ENCODE assay signal across 10 cellular contexts in the genomic region with DNA sequence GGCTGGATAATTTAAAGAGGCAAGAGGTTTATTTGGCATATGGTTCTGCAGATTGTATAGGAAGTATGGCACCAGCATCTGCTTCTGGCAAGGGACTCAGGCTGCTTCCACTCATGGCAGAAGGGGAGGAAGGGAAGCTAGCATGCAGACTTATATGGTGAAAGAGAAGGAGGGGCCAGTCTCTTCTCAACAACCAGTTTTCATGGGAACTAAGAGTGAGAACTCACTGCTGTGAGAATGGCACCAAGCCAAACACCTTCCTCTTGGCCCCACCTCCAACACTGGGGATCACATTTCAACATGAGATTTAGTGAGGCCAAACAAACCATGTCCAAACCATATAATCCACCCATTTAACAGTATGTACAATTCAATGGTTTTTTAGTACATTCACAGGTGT.
DNase-seq lines count a peak whose midpoint lies in the region; ATAC-seq lines count a peak whose summit lies in the region.
"Had no signal": no experiment of that assay in that cellular context is flagged by ENCODE, and none has a peak within 500 bp of the region (broad histone marks: within the 10 kb centered on the region; RNA-seq: fewer than 3 reads in every experiment).

No MANE protein-coding gene starts in this region.

- DNase-seq in NCI-H2227 (lab: John Stamatoyannopoulos, UW; ENCODE audit: unreplicated experiment) (peak; percentile 14), NCI-H2227 treated with DMSO at 0.1 percent for 48 hours (lab: John Stamatoyannopoulos, UW) (no peak), NCI-H69 (lab: John Stamatoyannopoulos, UW) (peak; percentile 86), iris pigment epithelial cell (ENCODE audit: low read depth) (peak; percentile 37), OCI-M2 (lab: John Stamatoyannopoulos, UW; ENCODE audit: unreplicated experiment) (no peak), H7 (no peak), SHP77 (lab: John Stamatoyannopoulos, UW) (no peak)
- DNase-seq: MG63, Right ventricle myocardium superior had no signal

- H3K27me3 ChIP-seq in H7 (ENCODE audit: control insufficient read depth, insufficient read depth, low read length): peaks cover 2% of the 10 kb centered on the region; the same call in 1 of the 2 replicates
- H3K27me3 ChIP-seq: MG63 had no signal

- no peaks in the 10 kb centered on the region for H3K36me3 ChIP-seq in H7 (replicated peaks; ENCODE audit: control insufficient read depth, insufficient read depth, low read length)
- H3K36me3 ChIP-seq: MG63 had no signal

- no peak overlapping the region for H3K4me3 ChIP-seq in H7 (ENCODE audit: insufficient read depth, low read depth, low read length)
- H3K4me3 ChIP-seq: MG63 had no signal

- ATAC-seq in HG03432 (IDR thresholded peaks at IDR 0.05; ENCODE audit: unreplicated experiment): peak; percentile 46

Comparison
In these comparisons a context has a peak if more than half of its experiments do, and no peak if none do; other contexts are left out.
1. DNase-seq: peak in NCI-H2227 (single experiment), NCI-H69 (single experiment) and iris pigment epithelial cell (single experiment); none in NCI-H2227 treated with DMSO at 0.1 percent for 48 hours (single experiment), OCI-M2 (single experiment), H7 (single experiment) and SHP77 (0 of 2).